8 cellular contexts compared by ENCODE assay signal in the genomic region with DNA sequence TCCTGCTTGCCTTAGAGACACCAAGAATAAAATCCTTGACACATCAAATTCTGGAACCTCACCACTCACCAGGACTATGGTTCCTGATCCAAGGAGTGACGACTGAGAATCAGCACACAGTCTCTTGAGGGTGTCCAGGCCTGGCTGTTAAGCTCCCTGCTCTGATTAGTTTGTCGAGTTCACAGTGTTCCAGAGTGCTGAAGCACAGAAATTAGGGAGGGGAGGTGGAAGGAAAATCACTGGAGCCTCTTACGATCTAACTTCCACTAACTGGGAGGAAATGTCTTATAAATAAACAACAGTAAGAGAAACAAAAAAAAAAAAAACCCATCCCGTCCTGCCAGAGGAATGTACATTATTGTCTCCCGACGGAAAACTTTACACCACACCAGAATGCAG.
A peak's percentile ranks its signal among the peaks of the same experiment; 100 is the strongest.
DNase-seq lines count a peak whose midpoint lies in the region; ATAC-seq and TF ChIP-seq lines count a peak whose summit lies in the region.

No MANE protein-coding gene starts in this region.

- ATAC-seq in lower lobe of right lung = peak; percentile 79 to 84

- WGBS in testis, 2 donors = 19 to 34% methylated on average over 6 of the region's 6 CpGs

- DNase-seq in HK-2 (ENCODE audit: unreplicated experiment) (peak; percentile 26), lower lobe of right lung (no peak), testis (peak; percentile 82), NCI-H524 (lab: John Stamatoyannopoulos, UW) (no peak), posterior vena cava (ENCODE audit: low spot score) (no peak)
- DNase-seq in stimulated activated CD4-positive, alpha-beta T cell treated with anti-CD3 and anti-CD28 coated beads, Interleukin-4, amount 100 ng/mL, for 24 hours = no peak
- DNase-seq in activated naive CD4-positive, alpha-beta T cell (lab: John Stamatoyannopoulos, UW) = no peak

- no peaks in the 10 kb centered on the region for H3K27me3 Mint-ChIP-seq in dendritic cell treated with granulocyte-macrophage colony-stimulating factor and Interleukin-4, amounts not matched to agents 40 ng/mL and 50 ng/mL, for 4 days

- H3K27me3 ChIP-seq in lower lobe of right lung (ENCODE audit: low read depth) (no peaks in the 10 kb centered on the region), testis (no peaks in the 10 kb centered on the region)

- H3K9me3 ChIP-seq in lower lobe of right lung (no peaks in the 10 kb centered on the region), testis (no peaks in the 10 kb centered on the region)

- TF ChIP-seq POLR2A in testis (IDR thresholded peaks at IDR 0.05) = no peak

- H3K36me3 ChIP-seq in lower lobe of right lung (no peaks in the 10 kb centered on the region), testis (ENCODE audit: low read depth, missing control alignments) (no peaks in the 10 kb centered on the region)

- H3K4me1 Mint-ChIP-seq in dendritic cell treated with granulocyte-macrophage colony-stimulating factor and Interleukin-4, amounts not matched to agents 40 ng/mL and 50 ng/mL, for 4 days (ENCODE audit: low read depth) = peaks cover 30% of the 10 kb centered on the region

- H3K4me1 ChIP-seq in lower lobe of right lung = peaks cover 32% of the 10 kb centered on the region
- H3K4me1 ChIP-seq in testis = peaks cover 41% of the 10 kb centered on the region

- H3K27ac ChIP-seq in lower lobe of right lung (peak overlapping the region; percentile 84), testis (peak overlapping the region; percentile 88 to 94)

- no peaks in the 10 kb centered on the region for H3K36me3 Mint-ChIP-seq in dendritic cell treated with granulocyte-macrophage colony-stimulating factor and Interleukin-4, amounts not matched to agents 40 ng/mL and 50 ng/mL, for 4 days (ENCODE audit: low read depth)

- peak overlapping the region; percentile 41 for H3K4me3 ChIP-seq in lower lobe of right lung
- H3K4me3 ChIP-seq in testis = peak overlapping the region; percentile 43 to 56

- peak overlapping the region; percentile 79 for H3K27ac Mint-ChIP-seq in dendritic cell treated with granulocyte-macrophage colony-stimulating factor and Interleukin-4, amounts not matched to agents 40 ng/mL and 50 ng/mL, for 4 days

- TF ChIP-seq CTCF in lower lobe of right lung (IDR thresholded peaks at IDR 0.05) (no peak), testis (IDR thresholded peaks at IDR 0.05) (no peak)

- peak overlapping the region; percentile 54 for H3K4me3 Mint-ChIP-seq in dendritic cell treated with granulocyte-macrophage colony-stimulating factor and Interleukin-4, amounts not matched to agents 40 ng/mL and 50 ng/mL, for 4 days

- no peaks in the 10 kb centered on the region for H3K9me3 Mint-ChIP-seq in dendritic cell treated with granulocyte-macrophage colony-stimulating factor and Interleukin-4, amounts not matched to agents 40 ng/mL and 50 ng/mL, for 4 days

- intact Hi-C loops in dendritic cell treated with granulocyte-macrophage colony-stimulating factor and Interleukin-4, amounts not matched to agents 40 ng/mL and 50 ng/mL, for 4 days (cut with micrococcal nuclease) = no loop called here
- intact Hi-C loops in lower lobe of right lung (cut with DNase I) = no loop called here
- intact Hi-C loops in testis (cut with DNase I; ENCODE audit: low total_unique reads) = no loop called here
- intact Hi-C loops in posterior vena cava (cut with DNase I) = no loop called here

Comparison
In these comparisons a context has a peak if more than half of its experiments do, and no peak if none do; other contexts are left out.
1. DNase-seq: peak in HK-2 (single experiment) and testis (single experiment); none in lower lobe of right lung (single experiment), stimulated activated CD4-positive, alpha-beta T cell treated with anti-CD3 and anti-CD28 coated beads, Interleukin-4, amount 100 ng/mL, for 24 hours (single experiment), NCI-H524 (0 of 2), posterior vena cava (single experiment) and activated naive CD4-positive, alpha-beta T cell (0 of 4).